Comparison of ENCODE assay signal across 4 cellular contexts in genomic region chr17:50407921-50408320, GRCh38.
"Had no signal": no experiment of that assay in that cellular context is flagged by ENCODE, and none has a peak within 500 bp of the region (broad histone marks: within the 10 kb centered on the region; RNA-seq: fewer than 3 reads in every experiment).

No MANE protein-coding gene starts in this region.

- DNase-seq: H9, HCEC 1CT, IMR-90 had no signal

- ATAC-seq: GM23338 had no signal
